Comparison of ENCODE assay signal across 1 cellular context in genomic region chr7:114843102-114843501, GRCh38.
TF ChIP-seq lines count a peak whose summit lies in the region.

No MANE protein-coding gene starts in this region.

TF ChIP-seq in GM12878, 131 proteins besides CTCF, POLR2A, EP300 and RAD21 (continued from another document):
- TF ChIP-seq, protein P1, sequence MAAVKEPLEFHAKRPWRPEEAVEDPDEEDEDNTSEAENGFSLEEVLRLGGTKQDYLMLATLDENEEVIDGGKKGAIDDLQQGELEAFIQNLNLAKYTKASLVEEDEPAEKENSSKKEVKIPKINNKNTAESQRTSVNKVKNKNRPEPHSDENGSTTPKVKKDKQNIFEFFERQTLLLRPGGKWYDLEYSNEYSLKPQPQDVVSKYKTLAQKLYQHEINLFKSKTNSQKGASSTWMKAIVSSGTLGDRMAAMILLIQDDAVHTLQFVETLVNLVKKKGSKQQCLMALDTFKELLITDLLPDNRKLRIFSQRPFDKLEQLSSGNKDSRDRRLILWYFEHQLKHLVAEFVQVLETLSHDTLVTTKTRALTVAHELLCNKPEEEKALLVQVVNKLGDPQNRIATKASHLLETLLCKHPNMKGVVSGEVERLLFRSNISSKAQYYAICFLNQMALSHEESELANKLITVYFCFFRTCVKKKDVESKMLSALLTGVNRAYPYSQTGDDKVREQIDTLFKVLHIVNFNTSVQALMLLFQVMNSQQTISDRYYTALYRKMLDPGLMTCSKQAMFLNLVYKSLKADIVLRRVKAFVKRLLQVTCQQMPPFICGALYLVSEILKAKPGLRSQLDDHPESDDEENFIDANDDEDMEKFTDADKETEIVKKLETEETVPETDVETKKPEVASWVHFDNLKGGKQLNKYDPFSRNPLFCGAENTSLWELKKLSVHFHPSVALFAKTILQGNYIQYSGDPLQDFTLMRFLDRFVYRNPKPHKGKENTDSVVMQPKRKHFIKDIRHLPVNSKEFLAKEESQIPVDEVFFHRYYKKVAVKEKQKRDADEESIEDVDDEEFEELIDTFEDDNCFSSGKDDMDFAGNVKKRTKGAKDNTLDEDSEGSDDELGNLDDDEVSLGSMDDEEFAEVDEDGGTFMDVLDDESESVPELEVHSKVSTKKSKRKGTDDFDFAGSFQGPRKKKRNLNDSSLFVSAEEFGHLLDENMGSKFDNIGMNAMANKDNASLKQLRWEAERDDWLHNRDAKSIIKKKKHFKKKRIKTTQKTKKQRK (IDR thresholded peaks at IDR 0.05; ENCODE audit: low read depth, low read length): no peak
- TF ChIP-seq, protein P2, sequence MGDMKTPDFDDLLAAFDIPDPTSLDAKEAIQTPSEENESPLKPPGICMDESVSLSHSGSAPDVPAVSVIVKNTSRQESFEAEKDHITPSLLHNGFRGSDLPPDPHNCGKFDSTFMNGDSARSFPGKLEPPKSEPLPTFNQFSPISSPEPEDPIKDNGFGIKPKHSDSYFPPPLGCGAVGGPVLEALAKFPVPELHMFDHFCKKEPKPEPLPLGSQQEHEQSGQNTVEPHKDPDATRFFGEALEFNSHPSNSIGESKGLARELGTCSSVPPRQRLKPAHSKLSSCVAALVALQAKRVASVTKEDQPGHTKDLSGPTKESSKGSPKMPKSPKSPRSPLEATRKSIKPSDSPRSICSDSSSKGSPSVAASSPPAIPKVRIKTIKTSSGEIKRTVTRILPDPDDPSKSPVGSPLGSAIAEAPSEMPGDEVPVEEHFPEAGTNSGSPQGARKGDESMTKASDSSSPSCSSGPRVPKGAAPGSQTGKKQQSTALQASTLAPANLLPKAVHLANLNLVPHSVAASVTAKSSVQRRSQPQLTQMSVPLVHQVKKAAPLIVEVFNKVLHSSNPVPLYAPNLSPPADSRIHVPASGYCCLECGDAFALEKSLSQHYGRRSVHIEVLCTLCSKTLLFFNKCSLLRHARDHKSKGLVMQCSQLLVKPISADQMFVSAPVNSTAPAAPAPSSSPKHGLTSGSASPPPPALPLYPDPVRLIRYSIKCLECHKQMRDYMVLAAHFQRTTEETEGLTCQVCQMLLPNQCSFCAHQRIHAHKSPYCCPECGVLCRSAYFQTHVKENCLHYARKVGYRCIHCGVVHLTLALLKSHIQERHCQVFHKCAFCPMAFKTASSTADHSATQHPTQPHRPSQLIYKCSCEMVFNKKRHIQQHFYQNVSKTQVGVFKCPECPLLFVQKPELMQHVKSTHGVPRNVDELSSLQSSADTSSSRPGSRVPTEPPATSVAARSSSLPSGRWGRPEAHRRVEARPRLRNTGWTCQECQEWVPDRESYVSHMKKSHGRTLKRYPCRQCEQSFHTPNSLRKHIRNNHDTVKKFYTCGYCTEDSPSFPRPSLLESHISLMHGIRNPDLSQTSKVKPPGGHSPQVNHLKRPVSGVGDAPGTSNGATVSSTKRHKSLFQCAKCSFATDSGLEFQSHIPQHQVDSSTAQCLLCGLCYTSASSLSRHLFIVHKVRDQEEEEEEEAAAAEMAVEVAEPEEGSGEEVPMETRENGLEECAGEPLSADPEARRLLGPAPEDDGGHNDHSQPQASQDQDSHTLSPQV (IDR thresholded peaks at IDR 0.05): no peak
- TF ChIP-seq MTA2 (IDR thresholded peaks at IDR 0.05; ENCODE audit: low read depth) (no peak), CUX1 (IDR thresholded peaks at IDR 0.05; ENCODE audit: insufficient replicate concordance, low read depth, low read length) (no peak), ATF2 (IDR thresholded peaks at IDR 0.05; ENCODE audit: low read length) (no peak), TCF12 (IDR thresholded peaks at IDR 0.05; ENCODE audit: low read depth, low read length) (no peak), CREM (IDR thresholded peaks at IDR 0.05; ENCODE audit: low read depth) (no peak)
- TF ChIP-seq, protein P3, sequence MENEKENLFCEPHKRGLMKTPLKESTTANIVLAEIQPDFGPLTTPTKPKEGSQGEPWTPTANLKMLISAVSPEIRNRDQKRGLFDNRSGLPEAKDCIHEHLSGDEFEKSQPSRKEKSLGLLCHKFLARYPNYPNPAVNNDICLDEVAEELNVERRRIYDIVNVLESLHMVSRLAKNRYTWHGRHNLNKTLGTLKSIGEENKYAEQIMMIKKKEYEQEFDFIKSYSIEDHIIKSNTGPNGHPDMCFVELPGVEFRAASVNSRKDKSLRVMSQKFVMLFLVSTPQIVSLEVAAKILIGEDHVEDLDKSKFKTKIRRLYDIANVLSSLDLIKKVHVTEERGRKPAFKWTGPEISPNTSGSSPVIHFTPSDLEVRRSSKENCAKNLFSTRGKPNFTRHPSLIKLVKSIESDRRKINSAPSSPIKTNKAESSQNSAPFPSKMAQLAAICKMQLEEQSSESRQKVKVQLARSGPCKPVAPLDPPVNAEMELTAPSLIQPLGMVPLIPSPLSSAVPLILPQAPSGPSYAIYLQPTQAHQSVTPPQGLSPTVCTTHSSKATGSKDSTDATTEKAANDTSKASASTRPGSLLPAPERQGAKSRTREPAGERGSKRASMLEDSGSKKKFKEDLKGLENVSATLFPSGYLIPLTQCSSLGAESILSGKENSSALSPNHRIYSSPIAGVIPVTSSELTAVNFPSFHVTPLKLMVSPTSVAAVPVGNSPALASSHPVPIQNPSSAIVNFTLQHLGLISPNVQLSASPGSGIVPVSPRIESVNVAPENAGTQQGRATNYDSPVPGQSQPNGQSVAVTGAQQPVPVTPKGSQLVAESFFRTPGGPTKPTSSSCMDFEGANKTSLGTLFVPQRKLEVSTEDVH (IDR thresholded peaks at IDR 0.05; ENCODE audit: low read depth, partially characterized antibody): no peak
